Comparison of ENCODE assay signal across 8 cellular contexts in the genomic region with DNA sequence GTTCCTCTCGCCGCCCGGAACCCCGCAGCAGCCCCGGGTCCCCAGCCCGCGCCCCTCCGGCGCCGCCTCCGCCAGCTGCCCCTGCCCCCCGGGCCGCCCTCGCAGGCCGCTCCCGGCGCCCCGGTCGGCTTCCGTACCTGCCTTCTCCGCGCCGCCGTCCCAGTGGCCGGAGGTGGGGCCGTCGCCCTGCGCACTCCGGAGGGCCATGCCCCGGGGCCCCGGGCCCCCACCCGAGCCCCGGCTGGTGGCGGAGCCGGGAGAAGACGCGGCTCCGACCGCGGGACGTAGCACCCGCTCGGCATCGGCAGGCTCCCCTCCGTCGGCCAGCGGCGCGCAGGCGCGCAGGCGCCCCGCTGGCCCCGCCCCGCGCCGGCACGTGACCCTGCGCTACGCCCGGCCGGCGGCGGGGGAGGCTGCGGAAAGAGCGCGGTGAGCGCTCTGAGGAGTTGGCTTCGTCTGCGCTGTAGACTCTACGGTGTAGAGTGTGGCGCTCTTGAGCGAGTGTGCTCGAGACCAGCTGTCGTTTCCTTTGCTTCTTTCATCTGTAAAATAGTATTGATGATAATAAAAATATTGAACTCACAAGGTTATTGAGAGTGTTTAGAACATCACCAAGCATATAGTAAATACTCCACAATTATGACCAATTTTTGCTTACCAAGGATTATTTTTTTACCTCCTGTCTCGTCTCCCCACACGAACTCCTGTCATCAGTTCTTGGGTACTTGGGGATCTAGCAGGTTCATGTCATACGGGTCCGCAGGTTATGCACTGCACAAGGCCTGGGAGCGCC. TPM values are rescaled to one million over a fixed set of nuclear protein-coding genes. Genes with fewer than 3 reads are reported as not detected.
A peak's percentile ranks its signal among the peaks of the same experiment; 100 is the strongest.
DNase-seq lines count a peak whose midpoint lies in the region; ATAC-seq and TF ChIP-seq lines count a peak whose summit lies in the region.

A gene with protein sequence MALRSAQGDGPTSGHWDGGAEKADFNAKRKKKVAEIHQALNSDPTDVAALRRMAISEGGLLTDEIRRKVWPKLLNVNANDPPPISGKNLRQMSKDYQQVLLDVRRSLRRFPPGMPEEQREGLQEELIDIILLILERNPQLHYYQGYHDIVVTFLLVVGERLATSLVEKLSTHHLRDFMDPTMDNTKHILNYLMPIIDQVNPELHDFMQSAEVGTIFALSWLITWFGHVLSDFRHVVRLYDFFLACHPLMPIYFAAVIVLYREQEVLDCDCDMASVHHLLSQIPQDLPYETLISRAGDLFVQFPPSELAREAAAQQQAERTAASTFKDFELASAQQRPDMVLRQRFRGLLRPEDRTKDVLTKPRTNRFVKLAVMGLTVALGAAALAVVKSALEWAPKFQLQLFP (minus strand): TSS at position 335 of the 793 bp plus-strand sequence. CDS start 128 bp downstream, at position 207.

- DNase-seq in GM12864 (ENCODE audit: low read depth) (peak; percentile 68), NCI-H1092 (lab: John Stamatoyannopoulos, UW) (peak; percentile 87), SK-N-SH (peak; percentile 95), glomerular visceral epithelial cell (ENCODE audit: extremely low spot score) (peak; percentile 92), osteoblast (ENCODE audit: insufficient read length, low spot score, missing footprints) (peak; percentile 99), testis (peak; percentile 90)
- DNase-seq in activated naive CD4-positive, alpha-beta T cell treated with anti-CD3 and anti-CD28 coated beads, Interleukin-2, amount 50 U/mL, for 16 hours, result peak; percentile 87

- peaks cover 13 to 14% of the 10 kb centered on the region in 2 experiments; a peak in 3 of 4 replicates for H3K4me1 ChIP-seq in SK-N-SH (ENCODE audit: control insufficient read depth in 1 of 2, insufficient read depth in 2 of 2, low read depth in 1 of 2, low read length in 1 of 2)
- H3K4me1 ChIP-seq in osteoblast (ENCODE audit: insufficient read depth, low read length), result peaks cover 14% of the 10 kb centered on the region
- H3K4me1 ChIP-seq in testis, result peaks cover 26% of the 10 kb centered on the region

- H3K9me3 ChIP-seq in SK-N-SH, result no peaks in the 10 kb centered on the region
- no peaks in the 10 kb centered on the region for H3K9me3 ChIP-seq in osteoblast (ENCODE audit: low read depth, low read length)
- H3K9me3 ChIP-seq in testis, result no peaks in the 10 kb centered on the region

- TF ChIP-seq POLR2A in testis (IDR thresholded peaks at IDR 0.05), result no peak

- TF ChIP-seq CTCF in GM12864 (IDR thresholded peaks at IDR 0.05; ENCODE audit: low read depth, low read length, missing control alignments), result peak; percentile 32
- peak; percentile 33 for TF ChIP-seq CTCF in SK-N-SH (IDR thresholded peaks at IDR 0.05)
- TF ChIP-seq CTCF in osteoblast (IDR thresholded peaks at IDR 0.05; ENCODE audit: extremely low read depth, low read depth, low read length), result peak; percentile 22
- peak in 2 of 3 experiments; percentile 13 to 26 for TF ChIP-seq CTCF in testis (IDR thresholded peaks at IDR 0.05)

- H3K4me2 ChIP-seq in SK-N-SH, result peak within 1 kb of the TSS; percentile 90
- peak within 1 kb of the TSS; percentile 100 for H3K4me2 ChIP-seq in osteoblast (ENCODE audit: insufficient read depth, low read length)

- peaks cover 11% of the 10 kb centered on the region for H3F3A ChIP-seq in SK-N-SH (replicated peaks; ENCODE audit: insufficient read depth)

- H3K9me2 ChIP-seq in SK-N-SH, result no peaks in the 10 kb centered on the region

- H3K79me2 ChIP-seq in SK-N-SH (ENCODE audit: insufficient read depth) (peaks cover 47% of the 10 kb centered on the region), osteoblast (ENCODE audit: insufficient read depth, low read length) (peaks cover 46% of the 10 kb centered on the region)

- H3K36me3 ChIP-seq in SK-N-SH (replicated peaks in 1 of 2; ENCODE audit: control insufficient read depth in 1 of 2, insufficient read depth in 2 of 2, low read length in 1 of 2) (peaks cover 0 to 14% of the 10 kb centered on the region in 2 experiments), osteoblast (ENCODE audit: insufficient read depth, low read length) (no peaks in the 10 kb centered on the region), testis (ENCODE audit: low read depth, missing control alignments) (no peaks in the 10 kb centered on the region)

- H3K4me3 ChIP-seq in GM12864 (ENCODE audit: low read depth, low read length) (peak within 1 kb of the TSS; percentile 80), SK-N-SH (ENCODE audit: low read depth in 2 of 2, low read length in 1 of 2) (peak within 1 kb of the TSS; percentile 68 to 88), osteoblast (ENCODE audit: insufficient read depth, low read length) (peak within 1 kb of the TSS; percentile 96), testis (peak within 1 kb of the TSS; percentile 95 to 97)

- TF ChIP-seq RAD21 in SK-N-SH (IDR thresholded peaks at IDR 0.05; ENCODE audit: low read length), result no peak

- H2AFZ ChIP-seq in SK-N-SH (ENCODE audit: low read depth) (peak within 1 kb of the TSS; percentile 85), osteoblast (ENCODE audit: low read length) (peak within 1 kb of the TSS; percentile 99)

- POLR2A ChIA-PET in SK-N-SH (lab: Yijun Ruan, JAX), result interaction anchor here (0.6 to 1.0 kb wide), 3 partner anchors 14 to 106 kb away, joined by 3 read pairs; no protein-coding TSS in a partner anchor

- H3K27me3 ChIP-seq in SK-N-SH (ENCODE audit: insufficient read depth) (no peaks in the 10 kb centered on the region), osteoblast (ENCODE audit: insufficient read depth, low read length) (peaks cover 3% of the 10 kb centered on the region), testis (no peaks in the 10 kb centered on the region)

- peak within 1 kb of the TSS; percentile 81 for H3K9ac ChIP-seq in SK-N-SH

- H4K20me1 ChIP-seq in SK-N-SH (ENCODE audit: insufficient read depth) (peaks cover 41% of the 10 kb centered on the region), osteoblast (ENCODE audit: insufficient read depth, low read length) (peaks cover 37% of the 10 kb centered on the region)

- intact Hi-C loops in testis (cut with DNase I; ENCODE audit: low total_unique reads), result no loop called here

- WGBS in SK-N-SH (ENCODE audit: low lambda C conversion rate), result 2% methylated on average over 27 of the region's 80 CpGs
- WGBS in testis, 2 donors, result 0 to 1% methylated on average over 34 to 77 of the region's 80 CpGs

- no peak for TF ChIP-seq EP300 in SK-N-SH (IDR thresholded peaks at IDR 0.05; ENCODE audit: borderline replicate concordance in 1 of 2, low read depth in 1 of 2, low read length in 1 of 2)

- peak within 1 kb of the TSS; percentile 78 to 80 for H3K27ac ChIP-seq in SK-N-SH (ENCODE audit: low read depth in 2 of 2, low read length in 1 of 2)
- peak within 1 kb of the TSS; percentile 88 for H3K27ac ChIP-seq in osteoblast (ENCODE audit: low read depth, low read length)
- peak within 1 kb of the TSS; percentile 87 to 97 for H3K27ac ChIP-seq in testis

- ATAC-seq in HG02623 (IDR thresholded peaks at IDR 0.05; ENCODE audit: unreplicated experiment), result peak; percentile 86

- CTCF ChIA-PET in SK-N-SH (lab: Yijun Ruan, JAX), result interaction anchor here (1.3 to 2.1 kb wide), 7 partner anchors 8 to 277 kb away, joined by 3 to 9 read pairs (median 5); no protein-coding TSS in a partner anchor

TF ChIP-seq in SK-N-SH, 30 proteins besides CTCF, POLR2A, EP300 and RAD21 (continues in another document):
- no peak for TF ChIP-seq SMC3 (IDR thresholded peaks at IDR 0.05; ENCODE audit: low read depth, low read length)
- TF ChIP-seq FOSL2 (IDR thresholded peaks at IDR 0.05; ENCODE audit: borderline replicate concordance, low read depth), result no peak
- TF ChIP-seq, protein P1, sequence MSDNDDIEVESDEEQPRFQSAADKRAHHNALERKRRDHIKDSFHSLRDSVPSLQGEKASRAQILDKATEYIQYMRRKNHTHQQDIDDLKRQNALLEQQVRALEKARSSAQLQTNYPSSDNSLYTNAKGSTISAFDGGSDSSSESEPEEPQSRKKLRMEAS (IDR thresholded peaks at IDR 0.05; ENCODE audit: low read depth), result peak; percentile 80
- TF ChIP-seq, protein P2, sequence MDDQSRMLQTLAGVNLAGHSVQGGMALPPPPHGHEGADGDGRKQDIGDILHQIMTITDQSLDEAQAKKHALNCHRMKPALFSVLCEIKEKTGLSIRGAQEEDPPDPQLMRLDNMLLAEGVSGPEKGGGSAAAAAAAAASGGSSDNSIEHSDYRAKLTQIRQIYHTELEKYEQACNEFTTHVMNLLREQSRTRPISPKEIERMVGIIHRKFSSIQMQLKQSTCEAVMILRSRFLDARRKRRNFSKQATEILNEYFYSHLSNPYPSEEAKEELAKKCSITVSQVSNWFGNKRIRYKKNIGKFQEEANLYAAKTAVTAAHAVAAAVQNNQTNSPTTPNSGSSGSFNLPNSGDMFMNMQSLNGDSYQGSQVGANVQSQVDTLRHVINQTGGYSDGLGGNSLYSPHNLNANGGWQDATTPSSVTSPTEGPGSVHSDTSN (IDR thresholded peaks at IDR 0.05), result no peak
- TF ChIP-seq, protein P3, sequence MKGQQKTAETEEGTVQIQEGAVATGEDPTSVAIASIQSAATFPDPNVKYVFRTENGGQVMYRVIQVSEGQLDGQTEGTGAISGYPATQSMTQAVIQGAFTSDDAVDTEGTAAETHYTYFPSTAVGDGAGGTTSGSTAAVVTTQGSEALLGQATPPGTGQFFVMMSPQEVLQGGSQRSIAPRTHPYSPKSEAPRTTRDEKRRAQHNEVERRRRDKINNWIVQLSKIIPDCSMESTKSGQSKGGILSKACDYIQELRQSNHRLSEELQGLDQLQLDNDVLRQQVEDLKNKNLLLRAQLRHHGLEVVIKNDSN (IDR thresholded peaks at IDR 0.05; ENCODE audit: borderline replicate concordance, low read depth), result peak; percentile 90
- TF ChIP-seq NRF1 (IDR thresholded peaks at IDR 0.05; ENCODE audit: low read depth, low read length), result peak; percentile 87
- no peak for TF ChIP-seq RFX5 (IDR thresholded peaks at IDR 0.05; ENCODE audit: low read length)

RNA-seq across cellular contexts. Expression of the gene that starts here (rescaled TPM):
- polyA plus RNA-seq in SK-N-SH (2012; rRNA removed), result 27.7 and 37.7 TPM in 2 replicates
- polyA plus RNA-seq in SK-N-SH (2012; cell fraction: cytosol; rRNA removed), result 23.1 and 27.8 TPM in 2 replicates
- 42.6 and 45.1 TPM in 2 replicates for polyA plus RNA-seq in SK-N-SH (2012; cell fraction: nucleus; rRNA removed)
- total RNA-seq in osteoblast, result 57.5 and 64.8 TPM in 2 replicates
- total RNA-seq in testis, result 10 to 100 TPM; 45.7 to 52.6 TPM
- polyA plus RNA-seq in testis (ENCODE audit: insufficient read depth, low read depth, low replicate concordance), result 43.5 TPM

Comparison
In these comparisons a context has a peak if more than half of its experiments do, and no peak if none do; other contexts are left out.
1. Peak in every context shown above with its lines: DNase-seq, ATAC-seq, H3K4me3 ChIP-seq and H3K27ac ChIP-seq.